In the genomic region with DNA sequence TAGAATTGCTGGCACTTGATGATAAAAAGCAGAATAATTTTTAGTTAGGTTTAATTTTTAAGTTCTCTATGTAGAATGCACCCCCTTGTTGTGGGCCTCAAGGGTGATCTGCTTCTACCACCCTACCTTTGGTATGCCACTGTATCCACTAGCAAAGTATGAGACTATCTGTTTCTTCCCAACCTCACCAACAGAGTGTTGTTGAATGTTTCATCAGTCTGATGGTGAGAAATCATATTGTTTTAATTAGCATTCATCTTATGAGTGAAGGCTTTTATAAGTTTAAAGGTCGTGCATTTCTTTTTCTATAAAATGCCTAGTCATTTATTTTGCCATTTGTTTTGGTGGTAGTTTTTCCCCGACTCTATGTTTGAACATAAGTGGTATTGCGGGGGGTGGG, we compare ENCODE assay signal across 24 cellular contexts.
"Had no signal": no experiment of that assay in that cellular context is flagged by ENCODE, and none has a peak within 500 bp of the region (broad histone marks: within the 10 kb centered on the region; RNA-seq: fewer than 3 reads in every experiment).

No MANE protein-coding gene starts in this region.

- H3K36me3 ChIP-seq: cardiac muscle cell, heart right ventricle, left lung, lower lobe of right lung, spleen, transverse colon had no signal

- H3K4me3 ChIP-seq: cardiac muscle cell, coronary artery, dorsolateral prefrontal cortex, heart right ventricle, left lung, lower lobe of right lung, spleen, testis, transverse colon had no signal

- DNase-seq: activated CD4-positive, alpha-beta T cell treated with anti-CD3 and anti-CD28 coated beads for 4 hours; activated CD4-positive, alpha-beta T cell treated with anti-CD3 and anti-CD28 coated beads, Interleukin-2, amount 50 U/mL, for 4 hours; activated effector memory CD4-positive, alpha-beta T cell treated with Interleukin-2 at 50 U/mL for 16 hours; activated naive CD4-positive, alpha-beta T cell treated with Interleukin-2 at 50 U/mL for 16 hours; activated T-cell treated with anti-CD3 and anti-CD28 coated beads for 4 hours; activated T-cell treated with anti-CD3 and anti-CD28 coated beads, Interleukin-2, amount 50 U/mL, for 72 hours; aorta; dorsolateral prefrontal cortex; effector memory CD4-positive, alpha-beta T cell; erythroblast; foreskin melanocyte; heart right ventricle; kidney glomerular epithelial cell; left lung; lower lobe of right lung; mesenchymal stem cell; right cardiac atrium; spleen; stimulated activated naive CD4-positive, alpha-beta T cell; T-helper 1 cell; testis; transverse colon had no signal

- H3K27ac ChIP-seq: cardiac muscle cell, coronary artery, dorsolateral prefrontal cortex, heart right ventricle, left lung, lower lobe of right lung, spleen, testis, transverse colon had no signal

- H3K9me3 ChIP-seq: testis had no signal
